ENCODE assay signal across 17 cellular contexts in the genomic region with DNA sequence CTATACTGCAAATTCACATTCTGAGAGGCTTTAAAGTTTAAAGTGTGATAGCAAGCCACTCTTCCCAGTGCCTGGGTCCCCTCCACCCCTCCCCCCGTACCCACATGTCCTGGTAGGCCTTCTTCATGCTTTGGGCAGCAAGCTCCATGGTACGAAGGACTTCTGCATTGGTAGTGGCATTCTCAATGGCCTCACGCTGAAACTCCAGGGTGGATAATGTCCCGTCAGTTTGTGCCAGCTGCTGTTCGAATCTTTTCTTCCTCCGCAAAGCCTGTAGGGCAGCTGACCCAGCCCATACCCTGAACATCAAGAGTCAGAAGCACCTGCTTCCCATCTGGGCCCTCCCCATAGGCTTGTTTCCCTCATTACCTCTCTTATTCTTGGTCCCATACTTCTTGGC. TPM values are rescaled to one million over a fixed set of nuclear protein-coding genes. Genes with fewer than 3 reads are reported as not detected.
DNase-seq lines count a peak whose midpoint lies in the region; ATAC-seq and TF ChIP-seq lines count a peak whose summit lies in the region.
"Had no signal": no experiment of that assay in that cellular context is flagged by ENCODE, and none has a peak within 500 bp of the region (broad histone marks: within the 10 kb centered on the region; RNA-seq: fewer than 3 reads in every experiment).

No MANE protein-coding gene starts in this region.

- H3K4me2 ChIP-seq in SU-DHL-6 (ENCODE audit: low read depth, low read length, poor library complexity, severe bottlenecking), result peak overlapping the region; percentile 45

- H3K79me2 ChIP-seq in SU-DHL-6 (ENCODE audit: insufficient read depth, low read length), result no peaks in the 10 kb centered on the region

- WGBS in endodermal cell (ENCODE audit: insufficient coverage in 1 of 2, insufficient read length in 1 of 2), 2 experiments, result 95 to 100% methylated on average over 3 to 6 of the region's 6 CpGs
- 94 to 96% methylated on average over 6 of the region's 6 CpGs for WGBS in sigmoid colon, 2 donors
- WGBS in gastroesophageal sphincter (ENCODE audit: low coverage in 1 of 2), 2 donors, result 82 to 93% methylated on average over 5 to 6 of the region's 6 CpGs

- TF ChIP-seq CTCF in SU-DHL-6 (IDR thresholded peaks at IDR 0.05; ENCODE audit: insufficient read depth, low read length, poor library complexity, severe bottlenecking) (no peak), endodermal cell (conservative IDR thresholded peaks at IDR 0.05) (no peak), sigmoid colon (IDR thresholded peaks at IDR 0.05) (no peak), gastroesophageal sphincter (IDR thresholded peaks at IDR 0.05) (no peak)

- intact Hi-C loops in sigmoid colon (cut with DNase I), result no loop called here
- intact Hi-C loops in Right ventricle myocardium superior (cut with DNase I), result no loop called here

- H3K4me3 ChIP-seq in SU-DHL-6 (ENCODE audit: insufficient read depth, low read length, poor library complexity, severe bottlenecking), result no peak overlapping the region
- no peak overlapping the region for H3K4me3 ChIP-seq in endodermal cell (ENCODE audit: low read length)
- no peak overlapping the region for H3K4me3 ChIP-seq in sigmoid colon
- no peak overlapping the region for H3K4me3 ChIP-seq in gastroesophageal sphincter
- H3K4me3 ChIP-seq: colonic mucosa, Peyer's patch had no signal

- TF ChIP-seq POLR2A in sigmoid colon (IDR thresholded peaks at IDR 0.05) (no peak), gastroesophageal sphincter (IDR thresholded peaks at IDR 0.05) (no peak)

- no peak overlapping the region for H3K9ac ChIP-seq in SU-DHL-6 (ENCODE audit: low read length)
- H3K9ac ChIP-seq in endodermal cell (ENCODE audit: extremely low read depth, low read length, poor library complexity, severe bottlenecking), result no peak overlapping the region

- no peak for DNase-seq in activated T-cell treated with anti-CD3 and anti-CD28 coated beads, Interleukin-2, amount 50 U/mL, for 24 hours
- no peak for DNase-seq in activated T-cell treated with anti-CD3 and anti-CD28 coated beads for 4 hours
- no peak for DNase-seq in endodermal cell
- DNase-seq in sigmoid colon, result peak; percentile 47
- DNase-seq in Right ventricle myocardium superior, result no peak
- DNase-seq: activated T-cell treated with anti-CD3 and anti-CD28 coated beads, Interleukin-2, amount 50 U/mL, for 1 hour; colonic mucosa; erythroblast; glutamatergic neuron; NCI-H748 treated with DMSO at 0.1 percent for 48 hours; Peyer's patch had no signal

- peaks cover 83% of the 10 kb centered on the region for H3K4me1 Mint-ChIP-seq in activated T-cell treated with anti-CD3 and anti-CD28 coated beads, Interleukin-2, amount 50 U/mL, for 24 hours (ENCODE audit: low read depth)
- H3K4me1 Mint-ChIP-seq in endodermal cell, result peaks cover 16% of the 10 kb centered on the region

- no peaks in the 10 kb centered on the region for H3K27me3 ChIP-seq in SU-DHL-6 (ENCODE audit: low read length)
- no peaks in the 10 kb centered on the region for H3K27me3 ChIP-seq in endodermal cell (ENCODE audit: control insufficient read depth, insufficient read depth, low read length, poor library complexity, severe bottlenecking)
- no peaks in the 10 kb centered on the region for H3K27me3 ChIP-seq in sigmoid colon
- no peaks in the 10 kb centered on the region for H3K27me3 ChIP-seq in gastroesophageal sphincter
- H3K27me3 ChIP-seq: ascending aorta, colonic mucosa, Peyer's patch had no signal

- H3K4me1 ChIP-seq in endodermal cell (ENCODE audit: control insufficient read depth, insufficient read depth, low read length) (peaks cover 3% of the 10 kb centered on the region), sigmoid colon (peaks cover 0 to 42% (median 32%) of the 10 kb centered on the region in 4 donors), gastroesophageal sphincter (peaks cover 0 to 43% (median 13%) of the 10 kb centered on the region in 3 donors)

- H3K9me2 ChIP-seq in SU-DHL-6 (replicated peaks; ENCODE audit: insufficient read depth, low read length), result no peaks in the 10 kb centered on the region

- H3K4me3 Mint-ChIP-seq in activated T-cell treated with anti-CD3 and anti-CD28 coated beads, Interleukin-2, amount 50 U/mL, for 24 hours, result peak overlapping the region; percentile 94
- peak overlapping the region; percentile 92 for H3K4me3 Mint-ChIP-seq in endodermal cell

- no peaks in the 10 kb centered on the region for H3K27me3 Mint-ChIP-seq in activated T-cell treated with anti-CD3 and anti-CD28 coated beads, Interleukin-2, amount 50 U/mL, for 24 hours
- H3K27me3 Mint-ChIP-seq in endodermal cell (ENCODE audit: insufficient read depth), result no peaks in the 10 kb centered on the region
- H3K27me3 Mint-ChIP-seq: IgD-negative memory B cell had no signal

- H3F3A ChIP-seq in SU-DHL-6 (ENCODE audit: insufficient read depth), result peaks cover 18% of the 10 kb centered on the region

- H4K20me1 ChIP-seq in SU-DHL-6 (ENCODE audit: low read depth, low read length), result no peaks in the 10 kb centered on the region

- TF ChIP-seq EP300 in sigmoid colon (IDR thresholded peaks at IDR 0.05) (no peak), gastroesophageal sphincter (IDR thresholded peaks at IDR 0.05) (no peak)

- no peaks in the 10 kb centered on the region for H3K9me3 ChIP-seq in SU-DHL-6 (ENCODE audit: insufficient read depth, low read length)
- H3K9me3 ChIP-seq in endodermal cell (ENCODE audit: control insufficient read depth, low read length), result no peaks in the 10 kb centered on the region
- no peaks in the 10 kb centered on the region for H3K9me3 ChIP-seq in sigmoid colon
- H3K9me3 ChIP-seq in gastroesophageal sphincter, result no peaks in the 10 kb centered on the region
- H3K9me3 ChIP-seq: ascending aorta, colonic mucosa, Peyer's patch had no signal

- H3K36me3 ChIP-seq in SU-DHL-6 (ENCODE audit: low read length), result no peaks in the 10 kb centered on the region
- H3K36me3 ChIP-seq in endodermal cell (ENCODE audit: control insufficient read depth, insufficient read depth, low read length), result peaks cover 46% of the 10 kb centered on the region
- peaks cover 5 to 54% (median 16%) of the 10 kb centered on the region in 4 donors for H3K36me3 ChIP-seq in sigmoid colon
- peaks cover 0 to 54% of the 10 kb centered on the region in 2 donors for H3K36me3 ChIP-seq in gastroesophageal sphincter
- H3K36me3 ChIP-seq: colonic mucosa had no signal

- no peaks in the 10 kb centered on the region for H3K9me3 Mint-ChIP-seq in activated T-cell treated with anti-CD3 and anti-CD28 coated beads, Interleukin-2, amount 50 U/mL, for 24 hours
- no peaks in the 10 kb centered on the region for H3K9me3 Mint-ChIP-seq in endodermal cell
- H3K9me3 Mint-ChIP-seq: IgD-negative memory B cell had no signal

- peak overlapping the region; percentile 97 for H3K27ac Mint-ChIP-seq in activated T-cell treated with anti-CD3 and anti-CD28 coated beads, Interleukin-2, amount 50 U/mL, for 24 hours
- peak overlapping the region; percentile 8 for H3K27ac Mint-ChIP-seq in endodermal cell

- no peak overlapping the region for H2AFZ ChIP-seq in SU-DHL-6 (ENCODE audit: low read depth, low read length, severe bottlenecking)

- no peak overlapping the region for H3K27ac ChIP-seq in SU-DHL-6 (ENCODE audit: low read depth, low read length)
- H3K27ac ChIP-seq in endodermal cell (ENCODE audit: low read depth, low read length), result no peak overlapping the region
- no peak overlapping the region for H3K27ac ChIP-seq in sigmoid colon
- H3K27ac ChIP-seq in gastroesophageal sphincter, result no peak overlapping the region
- H3K27ac ChIP-seq: colonic mucosa, Peyer's patch had no signal

- ATAC-seq in gastroesophageal sphincter, result no peak
- no peak for ATAC-seq in GM19397 (IDR thresholded peaks at IDR 0.05; ENCODE audit: unreplicated experiment)
- no peak for ATAC-seq in Right ventricle myocardium superior (ENCODE audit: poor library complexity)

- peaks cover 89% of the 10 kb centered on the region for H3K36me3 Mint-ChIP-seq in activated T-cell treated with anti-CD3 and anti-CD28 coated beads, Interleukin-2, amount 50 U/mL, for 24 hours (ENCODE audit: low read depth)
- peaks cover 46% of the 10 kb centered on the region for H3K36me3 Mint-ChIP-seq in endodermal cell (ENCODE audit: low read depth)

RNA-seq across cellular contexts. Expression of a gene that starts 2.0 kb away (rescaled TPM):
- total RNA-seq in endodermal cell, result 10 to 100 TPM; 38.8 to 44.3 TPM
- 43.0 TPM for polyA plus RNA-seq in endodermal cell (2013, experiment 1 of 2)
- 44.3 TPM for polyA plus RNA-seq in endodermal cell (2013, experiment 2 of 2)
- total RNA-seq in sigmoid colon, result 100 to 1,000 TPM in 2 of 4 donors, 10 to 100 TPM in 2; 65.6 to 149 (median 102) TPM
- polyA plus RNA-seq in sigmoid colon, result 100 to 1,000 TPM in 2 of 3 donors, 10 to 100 TPM in 1; 81.6 to 116 (median 109) TPM
- 100 to 1,000 TPM in 2 of 4 donors, 10 to 100 TPM in 2; 93.4 to 134 (median 106) TPM for total RNA-seq in gastroesophageal sphincter
- total RNA-seq in Right ventricle myocardium superior, result 26.6 TPM

RNA-seq across cellular contexts. Expression of a gene that starts 4.6 kb away (rescaled TPM):
- total RNA-seq in endodermal cell (10 to 100 TPM; 21.0 to 25.0 TPM), sigmoid colon (10 to 100 TPM; 22.4 to 31.7 (median 26.5) TPM), gastroesophageal sphincter (10 to 100 TPM in 3 of 4 donors, 1 to 10 TPM in 1; 6.9 to 17.1 (median 11.4) TPM), Right ventricle myocardium superior (18.9 TPM)
- 35.2 TPM for polyA plus RNA-seq in endodermal cell (2013, experiment 1 of 2)
- 32.7 TPM for polyA plus RNA-seq in endodermal cell (2013, experiment 2 of 2)
- 10 to 100 TPM; 15.1 to 34.2 (median 28.8) TPM for polyA plus RNA-seq in sigmoid colon

RNA-seq across cellular contexts. Expression of a gene that starts 5.8 kb away (rescaled TPM):
- under 1 TPM; 0.38 to 0.51 TPM for total RNA-seq in endodermal cell
- not detected for polyA plus RNA-seq in endodermal cell (2013, experiment 1 of 2)
- not detected for polyA plus RNA-seq in endodermal cell (2013, experiment 2 of 2)
- total RNA-seq in sigmoid colon, result under 1 TPM in 1 of 4 donors, not detected in 3; 0.66 TPM
- polyA plus RNA-seq in sigmoid colon, result under 1 TPM in 1 of 3 donors, not detected in 2; 0.22 TPM
- under 1 TPM in 1 of 4 donors, not detected in 3; 0.40 TPM for total RNA-seq in gastroesophageal sphincter
- not detected for total RNA-seq in Right ventricle myocardium superior
- total RNA-seq: ascending aorta, lung microvascular endothelial cell had no signal

RNA-seq across cellular contexts. Expression of a gene that starts 16.1 kb away (rescaled TPM):
- total RNA-seq in endodermal cell (10 to 100 TPM; 37.4 to 40.8 TPM), sigmoid colon (10 to 100 TPM; 29.6 to 36.9 (median 34.7) TPM), gastroesophageal sphincter (10 to 100 TPM; 34.7 to 53.3 (median 45.0) TPM), Right ventricle myocardium superior (19.2 TPM)
- 38.3 TPM for polyA plus RNA-seq in endodermal cell (2013, experiment 1 of 2)
- polyA plus RNA-seq in endodermal cell (2013, experiment 2 of 2), result 34.4 TPM
- polyA plus RNA-seq in sigmoid colon, result 10 to 100 TPM in 2 of 3 donors, 1 to 10 TPM in 1; 7.9 to 37.2 (median 10.8) TPM

RNA-seq across cellular contexts. Expression of a gene that starts 20.9 kb away (rescaled TPM):
- total RNA-seq in endodermal cell (100 to 1,000 TPM; 210 to 267 TPM), sigmoid colon (100 to 1,000 TPM; 104 to 217 (median 189) TPM), gastroesophageal sphincter (100 to 1,000 TPM; 136 to 193 (median 168) TPM), Right ventricle myocardium superior (212 TPM)
- polyA plus RNA-seq in endodermal cell (2013, experiment 1 of 2), result 187 TPM
- polyA plus RNA-seq in endodermal cell (2013, experiment 2 of 2), result 182 TPM
- polyA plus RNA-seq in sigmoid colon, result 100 to 1,000 TPM; 204 to 243 (median 221) TPM
